ENCODE assay signal across 1 cellular context in genomic region chr12:7008864-7009263, GRCh38.
TF ChIP-seq lines count a peak whose summit lies in the region.

No MANE protein-coding gene starts in this region.

TF ChIP-seq in IMR-90, 13 proteins besides CTCF, POLR2A, EP300 and RAD21 (continued from another document):
- TF ChIP-seq USF2 (IDR thresholded peaks at IDR 0.05; ENCODE audit: low read depth, low read length) (no peak), MAFK (IDR thresholded peaks at IDR 0.05; ENCODE audit: low read depth, low read length) (no peak), CHD1 (IDR thresholded peaks at IDR 0.05; ENCODE audit: low read depth, low read length) (no peak), SMC3 (IDR thresholded peaks at IDR 0.05; ENCODE audit: low read depth, low read length) (no peak), ELK1 (IDR thresholded peaks at IDR 0.05; ENCODE audit: borderline replicate concordance, low read depth, low read length) (no peak), NFE2L2 (IDR thresholded peaks at IDR 0.05; ENCODE audit: low read depth, low read length) (no peak), BHLHE40 (IDR thresholded peaks at IDR 0.05; ENCODE audit: low read depth, low read length) (no peak)
